5 cellular contexts compared by ENCODE assay signal in the genomic region with DNA sequence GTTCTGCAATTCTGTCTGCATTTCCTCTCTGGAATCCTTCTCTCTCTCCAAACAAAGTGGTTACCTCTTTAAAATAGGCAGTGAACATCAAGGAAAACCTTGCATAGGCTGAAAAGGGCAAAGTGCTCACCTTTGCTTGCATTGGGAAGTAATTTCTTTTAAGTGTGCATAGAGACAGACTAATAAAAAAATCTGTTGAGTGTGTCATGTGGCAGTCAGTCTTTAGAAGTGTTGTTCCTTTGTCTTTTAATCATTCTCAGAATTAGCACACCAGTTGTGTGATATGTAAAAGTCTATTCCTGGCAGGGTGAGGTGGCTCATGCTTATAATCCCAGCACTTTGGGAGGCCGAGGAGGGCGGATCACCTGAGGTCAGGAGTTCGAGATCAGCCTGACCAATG.
"Had no signal": no experiment of that assay in that cellular context is flagged by ENCODE, and none has a peak within 500 bp of the region (broad histone marks: within the 10 kb centered on the region; RNA-seq: fewer than 3 reads in every experiment).

No MANE protein-coding gene starts in this region.

- H3K4me3 ChIP-seq: GM23338, K562 had no signal

- ATAC-seq: GM23338, K562 had no signal

- H3K4me3 Mint-ChIP-seq: GM23338, H9 had no signal

- H3K27ac Mint-ChIP-seq: GM23338 had no signal

- H3K9me3 Mint-ChIP-seq: GM23338 had no signal

- DNase-seq: H9, HCEC 1CT, IMR-90 had no signal
